ENCODE assay signal across 1 cellular context in the genomic region with DNA sequence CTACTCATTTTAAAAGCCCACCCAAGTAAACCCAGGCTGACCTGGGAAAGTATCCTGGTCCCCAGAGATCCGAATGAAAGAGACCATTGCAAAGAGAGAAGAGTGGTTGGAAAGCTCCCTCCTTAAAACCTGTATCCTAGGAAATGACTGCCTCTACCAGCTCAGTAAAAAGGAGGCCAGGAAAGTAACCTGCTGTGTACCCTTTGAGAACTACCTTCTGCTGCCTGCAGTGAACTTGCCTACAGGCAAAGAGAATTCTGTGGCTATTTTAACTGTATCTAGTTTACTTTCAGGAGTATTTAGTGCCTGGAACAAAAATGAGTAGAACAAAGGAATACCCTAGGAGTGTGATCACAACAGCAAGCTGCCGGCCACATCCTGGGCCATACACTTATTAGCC.
TF ChIP-seq lines count a peak whose summit lies in the region.

No MANE protein-coding gene starts in this region.

TF ChIP-seq in GM23338, 12 proteins besides CTCF, POLR2A, EP300 and RAD21 (continued from another document):
- TF ChIP-seq, protein P1, sequence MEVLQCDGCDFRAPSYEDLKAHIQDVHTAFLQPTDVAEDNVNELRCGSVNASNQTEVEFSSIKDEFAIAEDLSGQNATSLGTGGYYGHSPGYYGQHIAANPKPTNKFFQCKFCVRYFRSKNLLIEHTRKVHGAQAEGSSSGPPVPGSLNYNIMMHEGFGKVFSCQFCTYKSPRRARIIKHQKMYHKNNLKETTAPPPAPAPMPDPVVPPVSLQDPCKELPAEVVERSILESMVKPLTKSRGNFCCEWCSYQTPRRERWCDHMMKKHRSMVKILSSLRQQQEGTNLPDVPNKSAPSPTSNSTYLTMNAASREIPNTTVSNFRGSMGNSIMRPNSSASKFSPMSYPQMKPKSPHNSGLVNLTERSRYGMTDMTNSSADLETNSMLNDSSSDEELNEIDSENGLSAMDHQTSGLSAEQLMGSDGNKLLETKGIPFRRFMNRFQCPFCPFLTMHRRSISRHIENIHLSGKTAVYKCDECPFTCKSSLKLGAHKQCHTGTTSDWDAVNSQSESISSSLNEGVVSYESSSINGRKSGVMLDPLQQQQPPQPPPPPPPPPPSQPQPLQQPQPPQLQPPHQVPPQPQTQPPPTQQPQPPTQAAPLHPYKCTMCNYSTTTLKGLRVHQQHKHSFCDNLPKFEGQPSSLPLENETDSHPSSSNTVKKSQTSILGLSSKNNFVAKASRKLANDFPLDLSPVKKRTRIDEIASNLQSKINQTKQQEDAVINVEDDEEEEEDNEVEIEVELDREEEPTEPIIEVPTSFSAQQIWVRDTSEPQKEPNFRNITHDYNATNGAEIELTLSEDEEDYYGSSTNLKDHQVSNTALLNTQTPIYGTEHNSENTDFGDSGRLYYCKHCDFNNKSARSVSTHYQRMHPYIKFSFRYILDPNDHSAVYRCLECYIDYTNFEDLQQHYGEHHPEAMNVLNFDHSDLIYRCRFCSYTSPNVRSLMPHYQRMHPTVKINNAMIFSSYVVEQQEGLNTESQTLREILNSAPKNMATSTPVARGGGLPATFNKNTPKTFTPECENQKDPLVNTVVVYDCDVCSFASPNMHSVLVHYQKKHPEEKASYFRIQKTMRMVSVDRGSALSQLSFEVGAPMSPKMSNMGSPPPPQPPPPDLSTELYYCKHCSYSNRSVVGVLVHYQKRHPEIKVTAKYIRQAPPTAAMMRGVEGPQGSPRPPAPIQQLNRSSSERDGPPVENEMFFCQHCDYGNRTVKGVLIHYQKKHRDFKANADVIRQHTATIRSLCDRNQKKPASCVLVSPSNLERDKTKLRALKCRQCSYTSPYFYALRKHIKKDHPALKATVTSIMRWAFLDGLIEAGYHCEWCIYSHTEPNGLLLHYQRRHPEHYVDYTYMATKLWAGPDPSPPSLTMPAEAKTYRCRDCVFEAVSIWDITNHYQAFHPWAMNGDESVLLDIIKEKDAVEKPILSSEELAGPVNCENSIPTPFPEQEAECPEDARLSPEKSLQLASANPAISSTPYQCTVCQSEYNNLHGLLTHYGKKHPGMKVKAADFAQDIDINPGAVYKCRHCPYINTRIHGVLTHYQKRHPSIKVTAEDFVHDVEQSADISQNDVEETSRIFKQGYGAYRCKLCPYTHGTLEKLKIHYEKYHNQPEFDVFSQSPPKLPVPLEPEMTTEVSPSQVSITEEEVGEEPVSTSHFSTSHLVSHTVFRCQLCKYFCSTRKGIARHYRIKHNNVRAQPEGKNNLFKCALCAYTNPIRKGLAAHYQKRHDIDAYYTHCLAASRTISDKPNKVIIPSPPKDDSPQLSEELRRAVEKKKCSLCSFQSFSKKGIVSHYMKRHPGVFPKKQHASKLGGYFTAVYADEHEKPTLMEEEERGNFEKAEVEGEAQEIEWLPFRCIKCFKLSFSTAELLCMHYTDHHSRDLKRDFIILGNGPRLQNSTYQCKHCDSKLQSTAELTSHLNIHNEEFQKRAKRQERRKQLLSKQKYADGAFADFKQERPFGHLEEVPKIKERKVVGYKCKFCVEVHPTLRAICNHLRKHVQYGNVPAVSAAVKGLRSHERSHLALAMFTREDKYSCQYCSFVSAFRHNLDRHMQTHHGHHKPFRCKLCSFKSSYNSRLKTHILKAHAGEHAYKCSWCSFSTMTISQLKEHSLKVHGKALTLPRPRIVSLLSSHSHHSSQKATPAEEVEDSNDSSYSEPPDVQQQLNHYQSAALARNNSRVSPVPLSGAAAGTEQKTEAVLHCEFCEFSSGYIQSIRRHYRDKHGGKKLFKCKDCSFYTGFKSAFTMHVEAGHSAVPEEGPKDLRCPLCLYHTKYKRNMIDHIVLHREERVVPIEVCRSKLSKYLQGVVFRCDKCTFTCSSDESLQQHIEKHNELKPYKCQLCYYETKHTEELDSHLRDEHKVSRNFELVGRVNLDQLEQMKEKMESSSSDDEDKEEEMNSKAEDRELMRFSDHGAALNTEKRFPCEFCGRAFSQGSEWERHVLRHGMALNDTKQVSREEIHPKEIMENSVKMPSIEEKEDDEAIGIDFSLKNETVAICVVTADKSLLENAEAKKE (CRISPR knock-in tag; IDR thresholded peaks at IDR 0.05) = no peak
- no peak for TF ChIP-seq ZNF331 (CRISPR knock-in tag; IDR thresholded peaks at IDR 0.05; ENCODE audit: low read depth)
- TF ChIP-seq, protein P2, sequence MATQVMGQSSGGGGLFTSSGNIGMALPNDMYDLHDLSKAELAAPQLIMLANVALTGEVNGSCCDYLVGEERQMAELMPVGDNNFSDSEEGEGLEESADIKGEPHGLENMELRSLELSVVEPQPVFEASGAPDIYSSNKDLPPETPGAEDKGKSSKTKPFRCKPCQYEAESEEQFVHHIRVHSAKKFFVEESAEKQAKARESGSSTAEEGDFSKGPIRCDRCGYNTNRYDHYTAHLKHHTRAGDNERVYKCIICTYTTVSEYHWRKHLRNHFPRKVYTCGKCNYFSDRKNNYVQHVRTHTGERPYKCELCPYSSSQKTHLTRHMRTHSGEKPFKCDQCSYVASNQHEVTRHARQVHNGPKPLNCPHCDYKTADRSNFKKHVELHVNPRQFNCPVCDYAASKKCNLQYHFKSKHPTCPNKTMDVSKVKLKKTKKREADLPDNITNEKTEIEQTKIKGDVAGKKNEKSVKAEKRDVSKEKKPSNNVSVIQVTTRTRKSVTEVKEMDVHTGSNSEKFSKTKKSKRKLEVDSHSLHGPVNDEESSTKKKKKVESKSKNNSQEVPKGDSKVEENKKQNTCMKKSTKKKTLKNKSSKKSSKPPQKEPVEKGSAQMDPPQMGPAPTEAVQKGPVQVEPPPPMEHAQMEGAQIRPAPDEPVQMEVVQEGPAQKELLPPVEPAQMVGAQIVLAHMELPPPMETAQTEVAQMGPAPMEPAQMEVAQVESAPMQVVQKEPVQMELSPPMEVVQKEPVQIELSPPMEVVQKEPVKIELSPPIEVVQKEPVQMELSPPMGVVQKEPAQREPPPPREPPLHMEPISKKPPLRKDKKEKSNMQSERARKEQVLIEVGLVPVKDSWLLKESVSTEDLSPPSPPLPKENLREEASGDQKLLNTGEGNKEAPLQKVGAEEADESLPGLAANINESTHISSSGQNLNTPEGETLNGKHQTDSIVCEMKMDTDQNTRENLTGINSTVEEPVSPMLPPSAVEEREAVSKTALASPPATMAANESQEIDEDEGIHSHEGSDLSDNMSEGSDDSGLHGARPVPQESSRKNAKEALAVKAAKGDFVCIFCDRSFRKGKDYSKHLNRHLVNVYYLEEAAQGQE (IDR thresholded peaks at IDR 0.05; ENCODE audit: unreplicated experiment) = no peak
